In genomic region chr1:38860464-38860816, GRCh38 we compare ENCODE assay signal across 9 cellular contexts. TPM values are rescaled to one million over a fixed set of nuclear protein-coding genes. Genes with fewer than 3 reads are reported as not detected.
DNase-seq lines count a peak whose midpoint lies in the region; ATAC-seq and TF ChIP-seq lines count a peak whose summit lies in the region.
"Had no signal": no experiment of that assay in that cellular context is flagged by ENCODE, and none has a peak within 500 bp of the region (broad histone marks: within the 10 kb centered on the region; RNA-seq: fewer than 3 reads in every experiment).

No MANE protein-coding gene starts in this region.

- ATAC-seq in natural killer cell = no peak
- no peak for ATAC-seq in HG03354 (IDR thresholded peaks at IDR 0.05; ENCODE audit: poor library complexity, severe bottlenecking, unreplicated experiment)
- ATAC-seq in HG03378 (IDR thresholded peaks at IDR 0.05; ENCODE audit: unreplicated experiment) = no peak
- no peak for ATAC-seq in HG03025 (IDR thresholded peaks at IDR 0.05; ENCODE audit: low FRiP score, unreplicated experiment)

- peak overlapping the region; percentile 69 for H3K27ac ChIP-seq in C4-2B

- H3K27me3 Mint-ChIP-seq in dendritic cell treated with granulocyte-macrophage colony-stimulating factor and Interleukin-4, amounts not matched to agents 40 ng/mL and 50 ng/mL, for 4 days = no peaks in the 10 kb centered on the region
- no peaks in the 10 kb centered on the region for H3K27me3 Mint-ChIP-seq in natural killer cell (ENCODE audit: low read depth in 2 of 2)

- peaks cover 53% of the 10 kb centered on the region for H3K4me1 Mint-ChIP-seq in dendritic cell treated with granulocyte-macrophage colony-stimulating factor and Interleukin-4, amounts not matched to agents 40 ng/mL and 50 ng/mL, for 4 days (ENCODE audit: low read depth)
- peaks cover 25 to 41% of the 10 kb centered on the region in 2 donors for H3K4me1 Mint-ChIP-seq in natural killer cell

- peaks cover 59% of the 10 kb centered on the region for H3K36me3 Mint-ChIP-seq in dendritic cell treated with granulocyte-macrophage colony-stimulating factor and Interleukin-4, amounts not matched to agents 40 ng/mL and 50 ng/mL, for 4 days (ENCODE audit: low read depth)
- no peaks in the 10 kb centered on the region for H3K36me3 Mint-ChIP-seq in natural killer cell

- no peaks in the 10 kb centered on the region for H3K9me3 ChIP-seq in MG63

- peak overlapping the region; percentile 87 for H3K27ac Mint-ChIP-seq in dendritic cell treated with granulocyte-macrophage colony-stimulating factor and Interleukin-4, amounts not matched to agents 40 ng/mL and 50 ng/mL, for 4 days
- H3K27ac Mint-ChIP-seq in natural killer cell = peak overlapping the region; percentile 83 to 88

- TF ChIP-seq CTCF in C4-2B (conservative IDR thresholded peaks at IDR 0.05) = no peak
- no peak for TF ChIP-seq CTCF in natural killer cell (IDR thresholded peaks at IDR 0.05)

- intact Hi-C loops in dendritic cell treated with granulocyte-macrophage colony-stimulating factor and Interleukin-4, amounts not matched to agents 40 ng/mL and 50 ng/mL, for 4 days (cut with micrococcal nuclease) = no loop called here
- intact Hi-C loops in natural killer cell (cut with micrococcal nuclease) = no loop called here

- H3K9me3 Mint-ChIP-seq in dendritic cell treated with granulocyte-macrophage colony-stimulating factor and Interleukin-4, amounts not matched to agents 40 ng/mL and 50 ng/mL, for 4 days = no peaks in the 10 kb centered on the region
- H3K9me3 Mint-ChIP-seq in natural killer cell = no peaks in the 10 kb centered on the region

- H3K4me3 ChIP-seq in MG63 = peak overlapping the region; percentile 65

- no peaks in the 10 kb centered on the region for H3K27me3 ChIP-seq in MG63

- H3K36me3 ChIP-seq in MG63 = peaks cover 29% of the 10 kb centered on the region

- H3K4me3 Mint-ChIP-seq in dendritic cell treated with granulocyte-macrophage colony-stimulating factor and Interleukin-4, amounts not matched to agents 40 ng/mL and 50 ng/mL, for 4 days = peak overlapping the region; percentile 94
- peak overlapping the region; percentile 94 for H3K4me3 Mint-ChIP-seq in natural killer cell

- no peak for DNase-seq in MG63
- DNase-seq in natural killer cell = no peak
- no peak for DNase-seq in cerebellum (ENCODE audit: low spot score)

RNA-seq across cellular contexts. Expression of gene RRAGC, which starts 0.9 kb away (rescaled TPM):
- total RNA-seq in MG63 (2014; rRNA removed; shearing (Covaris generic); ENCODE audit: low replicate concordance) = 33.4 and 41.2 TPM in 2 replicates
- total RNA-seq in natural killer cell (10 to 100 TPM; 15.9 to 24.9 (median 22.0) TPM), cerebellum (16.2 TPM)

RNA-seq across cellular contexts. Expression of gene MYCBP, which starts 12.7 kb away (rescaled TPM):
- 11.5 and 18.1 TPM in 2 replicates for total RNA-seq in MG63 (2014; rRNA removed; shearing (Covaris generic); ENCODE audit: low replicate concordance)
- 10 to 100 TPM in 1 of 3 donors, 1 to 10 TPM in 2; 5.7 to 11.4 (median 8.9) TPM for total RNA-seq in natural killer cell
- total RNA-seq in cerebellum = 3.4 TPM

RNA-seq across cellular contexts. Expression of gene GJA9, which starts 20.9 kb away (rescaled TPM):
- not detected in 2 replicates for total RNA-seq in MG63 (2014; rRNA removed; shearing (Covaris generic); ENCODE audit: low replicate concordance)
- total RNA-seq in natural killer cell (not detected), cerebellum (not detected)
- total RNA-seq: HT1080 had no signal
